In genomic region chr17:10394201-10394887, GRCh38 we compare ENCODE assay signal across 1 cellular context.
TF ChIP-seq lines count a peak whose summit lies in the region.

No MANE protein-coding gene starts in this region.

TF ChIP-seq in GM12878, 131 proteins besides CTCF, POLR2A, EP300 and RAD21 (continued from another document):
- TF ChIP-seq, protein P1, sequence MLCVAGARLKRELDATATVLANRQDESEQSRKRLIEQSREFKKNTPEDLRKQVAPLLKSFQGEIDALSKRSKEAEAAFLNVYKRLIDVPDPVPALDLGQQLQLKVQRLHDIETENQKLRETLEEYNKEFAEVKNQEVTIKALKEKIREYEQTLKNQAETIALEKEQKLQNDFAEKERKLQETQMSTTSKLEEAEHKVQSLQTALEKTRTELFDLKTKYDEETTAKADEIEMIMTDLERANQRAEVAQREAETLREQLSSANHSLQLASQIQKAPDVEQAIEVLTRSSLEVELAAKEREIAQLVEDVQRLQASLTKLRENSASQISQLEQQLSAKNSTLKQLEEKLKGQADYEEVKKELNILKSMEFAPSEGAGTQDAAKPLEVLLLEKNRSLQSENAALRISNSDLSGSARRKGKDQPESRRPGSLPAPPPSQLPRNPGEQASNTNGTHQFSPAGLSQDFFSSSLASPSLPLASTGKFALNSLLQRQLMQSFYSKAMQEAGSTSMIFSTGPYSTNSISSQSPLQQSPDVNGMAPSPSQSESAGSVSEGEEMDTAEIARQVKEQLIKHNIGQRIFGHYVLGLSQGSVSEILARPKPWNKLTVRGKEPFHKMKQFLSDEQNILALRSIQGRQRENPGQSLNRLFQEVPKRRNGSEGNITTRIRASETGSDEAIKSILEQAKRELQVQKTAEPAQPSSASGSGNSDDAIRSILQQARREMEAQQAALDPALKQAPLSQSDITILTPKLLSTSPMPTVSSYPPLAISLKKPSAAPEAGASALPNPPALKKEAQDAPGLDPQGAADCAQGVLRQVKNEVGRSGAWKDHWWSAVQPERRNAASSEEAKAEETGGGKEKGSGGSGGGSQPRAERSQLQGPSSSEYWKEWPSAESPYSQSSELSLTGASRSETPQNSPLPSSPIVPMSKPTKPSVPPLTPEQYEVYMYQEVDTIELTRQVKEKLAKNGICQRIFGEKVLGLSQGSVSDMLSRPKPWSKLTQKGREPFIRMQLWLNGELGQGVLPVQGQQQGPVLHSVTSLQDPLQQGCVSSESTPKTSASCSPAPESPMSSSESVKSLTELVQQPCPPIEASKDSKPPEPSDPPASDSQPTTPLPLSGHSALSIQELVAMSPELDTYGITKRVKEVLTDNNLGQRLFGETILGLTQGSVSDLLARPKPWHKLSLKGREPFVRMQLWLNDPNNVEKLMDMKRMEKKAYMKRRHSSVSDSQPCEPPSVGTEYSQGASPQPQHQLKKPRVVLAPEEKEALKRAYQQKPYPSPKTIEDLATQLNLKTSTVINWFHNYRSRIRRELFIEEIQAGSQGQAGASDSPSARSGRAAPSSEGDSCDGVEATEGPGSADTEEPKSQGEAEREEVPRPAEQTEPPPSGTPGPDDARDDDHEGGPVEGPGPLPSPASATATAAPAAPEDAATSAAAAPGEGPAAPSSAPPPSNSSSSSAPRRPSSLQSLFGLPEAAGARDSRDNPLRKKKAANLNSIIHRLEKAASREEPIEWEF (IDR thresholded peaks at IDR 0.05; ENCODE audit: insufficient replicate concordance, low read depth, low read length) = no peak
- TF ChIP-seq TCF3 (IDR thresholded peaks at IDR 0.05; ENCODE audit: borderline replicate concordance, insufficient read depth, low read depth, low read length) (no peak), TCF7 (IDR thresholded peaks at IDR 0.05; ENCODE audit: borderline replicate concordance) (no peak), CEBPB (IDR thresholded peaks at IDR 0.05; ENCODE audit: borderline replicate concordance in 1 of 2, low read depth in 2 of 2, low read length in 2 of 2) (no peak), HDAC2 (IDR thresholded peaks at IDR 0.05) (no peak), NR2C1 (IDR thresholded peaks at IDR 0.05) (no peak), SPI1 (IDR thresholded peaks at IDR 0.05; ENCODE audit: borderline replicate concordance, insufficient read depth, low read depth, low read length) (no peak), MYB (IDR thresholded peaks at IDR 0.05; ENCODE audit: borderline replicate concordance, low read depth, low read length) (no peak), KLF5 (IDR thresholded peaks at IDR 0.05; ENCODE audit: partially characterized antibody) (no peak)
- TF ChIP-seq, protein P2, sequence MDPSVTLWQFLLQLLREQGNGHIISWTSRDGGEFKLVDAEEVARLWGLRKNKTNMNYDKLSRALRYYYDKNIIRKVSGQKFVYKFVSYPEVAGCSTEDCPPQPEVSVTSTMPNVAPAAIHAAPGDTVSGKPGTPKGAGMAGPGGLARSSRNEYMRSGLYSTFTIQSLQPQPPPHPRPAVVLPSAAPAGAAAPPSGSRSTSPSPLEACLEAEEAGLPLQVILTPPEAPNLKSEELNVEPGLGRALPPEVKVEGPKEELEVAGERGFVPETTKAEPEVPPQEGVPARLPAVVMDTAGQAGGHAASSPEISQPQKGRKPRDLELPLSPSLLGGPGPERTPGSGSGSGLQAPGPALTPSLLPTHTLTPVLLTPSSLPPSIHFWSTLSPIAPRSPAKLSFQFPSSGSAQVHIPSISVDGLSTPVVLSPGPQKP (IDR thresholded peaks at IDR 0.05; ENCODE audit: low read depth, low read length) = no peak
- TF ChIP-seq, protein P3, sequence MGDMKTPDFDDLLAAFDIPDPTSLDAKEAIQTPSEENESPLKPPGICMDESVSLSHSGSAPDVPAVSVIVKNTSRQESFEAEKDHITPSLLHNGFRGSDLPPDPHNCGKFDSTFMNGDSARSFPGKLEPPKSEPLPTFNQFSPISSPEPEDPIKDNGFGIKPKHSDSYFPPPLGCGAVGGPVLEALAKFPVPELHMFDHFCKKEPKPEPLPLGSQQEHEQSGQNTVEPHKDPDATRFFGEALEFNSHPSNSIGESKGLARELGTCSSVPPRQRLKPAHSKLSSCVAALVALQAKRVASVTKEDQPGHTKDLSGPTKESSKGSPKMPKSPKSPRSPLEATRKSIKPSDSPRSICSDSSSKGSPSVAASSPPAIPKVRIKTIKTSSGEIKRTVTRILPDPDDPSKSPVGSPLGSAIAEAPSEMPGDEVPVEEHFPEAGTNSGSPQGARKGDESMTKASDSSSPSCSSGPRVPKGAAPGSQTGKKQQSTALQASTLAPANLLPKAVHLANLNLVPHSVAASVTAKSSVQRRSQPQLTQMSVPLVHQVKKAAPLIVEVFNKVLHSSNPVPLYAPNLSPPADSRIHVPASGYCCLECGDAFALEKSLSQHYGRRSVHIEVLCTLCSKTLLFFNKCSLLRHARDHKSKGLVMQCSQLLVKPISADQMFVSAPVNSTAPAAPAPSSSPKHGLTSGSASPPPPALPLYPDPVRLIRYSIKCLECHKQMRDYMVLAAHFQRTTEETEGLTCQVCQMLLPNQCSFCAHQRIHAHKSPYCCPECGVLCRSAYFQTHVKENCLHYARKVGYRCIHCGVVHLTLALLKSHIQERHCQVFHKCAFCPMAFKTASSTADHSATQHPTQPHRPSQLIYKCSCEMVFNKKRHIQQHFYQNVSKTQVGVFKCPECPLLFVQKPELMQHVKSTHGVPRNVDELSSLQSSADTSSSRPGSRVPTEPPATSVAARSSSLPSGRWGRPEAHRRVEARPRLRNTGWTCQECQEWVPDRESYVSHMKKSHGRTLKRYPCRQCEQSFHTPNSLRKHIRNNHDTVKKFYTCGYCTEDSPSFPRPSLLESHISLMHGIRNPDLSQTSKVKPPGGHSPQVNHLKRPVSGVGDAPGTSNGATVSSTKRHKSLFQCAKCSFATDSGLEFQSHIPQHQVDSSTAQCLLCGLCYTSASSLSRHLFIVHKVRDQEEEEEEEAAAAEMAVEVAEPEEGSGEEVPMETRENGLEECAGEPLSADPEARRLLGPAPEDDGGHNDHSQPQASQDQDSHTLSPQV (IDR thresholded peaks at IDR 0.05) = no peak
